ENCODE assay signal across 13 cellular contexts in genomic region chr5:100828756-100829342, GRCh38.
DNase-seq lines count a peak whose midpoint lies in the region; ATAC-seq and TF ChIP-seq lines count a peak whose summit lies in the region.
"Had no signal": no experiment of that assay in that cellular context is flagged by ENCODE, and none has a peak within 500 bp of the region (broad histone marks: within the 10 kb centered on the region; RNA-seq: fewer than 3 reads in every experiment).

No MANE protein-coding gene starts in this region.

- DNase-seq in activated CD8-positive, alpha-beta memory T cell treated with anti-CD3 and anti-CD28 coated beads, Interleukin-2, amount 10 ng/mL, durations not matched to agents 7 days and 5 days: no peak
- no peak for DNase-seq in activated CD8-positive, alpha-beta memory T cell treated with anti-CD3 and anti-CD28 coated beads, Interleukin-2, amount 50 U/mL, for 4 hours
- DNase-seq in Peyer's patch: no peak
- no peak for DNase-seq in stimulated activated effector memory CD8-positive, alpha-beta T cell treated with anti-CD3 and anti-CD28 coated beads, Interleukin-12 subunit alpha, Interleukin-12 subunit beta, amount 100 ng/mL, for 72 hours (ENCODE audit: low spot score in 2 of 2)
- no peak for DNase-seq in HCEC 1CT
- DNase-seq in posterior vena cava (ENCODE audit: low spot score): no peak
- DNase-seq: DMS79, NCI-H69, ovary, testis had no signal

- H3K27ac Mint-ChIP-seq in activated CD8-positive, alpha-beta memory T cell treated with anti-CD3 and anti-CD28 coated beads, Interleukin-2, amount 10 ng/mL, durations not matched to agents 7 days and 5 days: peak overlapping the region; percentile 66
- H3K27ac Mint-ChIP-seq in stimulated activated effector memory CD8-positive, alpha-beta T cell treated with anti-CD3 and anti-CD28 coated beads, Interleukin-12 subunit alpha, Interleukin-12 subunit beta, amount 100 ng/mL, for 72 hours: peak overlapping the region; percentile 85

- H3K27ac ChIP-seq in Peyer's patch (peak overlapping the region in 3 of 4 donors; percentile 16 to 40 (median 18)), gastroesophageal sphincter (peak overlapping the region in 3 of 4 donors; percentile 31 to 53 (median 42))
- H3K27ac ChIP-seq: ovary, testis had no signal

- no peak for ATAC-seq in activated CD8-positive, alpha-beta memory T cell treated with anti-CD3 and anti-CD28 coated beads, Interleukin-2, amount 10 ng/mL, durations not matched to agents 7 days and 5 days
- ATAC-seq in gastroesophageal sphincter (no peak), HG03095 (IDR thresholded peaks at IDR 0.05; ENCODE audit: unreplicated experiment) (no peak)
- no peak for ATAC-seq in stimulated activated effector memory CD8-positive, alpha-beta T cell treated with anti-CD3 and anti-CD28 coated beads, Interleukin-12 subunit alpha, Interleukin-12 subunit beta, amount 100 ng/mL, for 72 hours

- H3K4me1 Mint-ChIP-seq in activated CD8-positive, alpha-beta memory T cell treated with anti-CD3 and anti-CD28 coated beads, Interleukin-2, amount 10 ng/mL, durations not matched to agents 7 days and 5 days: peaks cover 46% of the 10 kb centered on the region
- H3K4me1 Mint-ChIP-seq in stimulated activated effector memory CD8-positive, alpha-beta T cell treated with anti-CD3 and anti-CD28 coated beads, Interleukin-12 subunit alpha, Interleukin-12 subunit beta, amount 100 ng/mL, for 72 hours: peaks cover 52% of the 10 kb centered on the region

- H3K4me1 ChIP-seq in Peyer's patch (no peaks in the 10 kb centered on the region), gastroesophageal sphincter (peaks cover 0 to 6% (median 3%) of the 10 kb centered on the region in 3 donors)
- H3K4me1 ChIP-seq: testis had no signal

- H3K4me3 ChIP-seq in Peyer's patch (no peak overlapping the region), gastroesophageal sphincter (no peak overlapping the region)
- H3K4me3 ChIP-seq: ovary, testis had no signal

- H3K9me3 Mint-ChIP-seq in activated CD8-positive, alpha-beta memory T cell treated with anti-CD3 and anti-CD28 coated beads, Interleukin-2, amount 10 ng/mL, durations not matched to agents 7 days and 5 days (ENCODE audit: low read depth): peaks cover 2% of the 10 kb centered on the region
- no peaks in the 10 kb centered on the region for H3K9me3 Mint-ChIP-seq in stimulated activated effector memory CD8-positive, alpha-beta T cell treated with anti-CD3 and anti-CD28 coated beads, Interleukin-12 subunit alpha, Interleukin-12 subunit beta, amount 100 ng/mL, for 72 hours
- H3K9me3 Mint-ChIP-seq: activated naive CD4-positive, alpha-beta T cell treated with anti-CD3 and anti-CD28 coated beads, Interleukin-2, amount 50 U/mL, for 24 hours had no signal

- CTCF ChIA-PET in activated CD8-positive, alpha-beta memory T cell treated with anti-CD3 and anti-CD28 coated beads, Interleukin-2, amount 10 ng/mL, durations not matched to agents 7 days and 5 days (lab: Charles Lee): interaction anchor here (1.1 kb wide), 1 partner anchor 10 kb away, joined by 3 read pairs; no protein-coding TSS in a partner anchor

- no peaks in the 10 kb centered on the region for H3K9me3 ChIP-seq in Peyer's patch
- H3K9me3 ChIP-seq in gastroesophageal sphincter: no peaks in the 10 kb centered on the region
- H3K9me3 ChIP-seq: ovary, testis had no signal

- TF ChIP-seq POLR2A in Peyer's patch (IDR thresholded peaks at IDR 0.05) (no peak), gastroesophageal sphincter (IDR thresholded peaks at IDR 0.05) (no peak)

- TF ChIP-seq EP300 in gastroesophageal sphincter (IDR thresholded peaks at IDR 0.05): no peak

- H3K36me3 Mint-ChIP-seq in activated CD8-positive, alpha-beta memory T cell treated with anti-CD3 and anti-CD28 coated beads, Interleukin-2, amount 10 ng/mL, durations not matched to agents 7 days and 5 days: peaks cover 41% of the 10 kb centered on the region
- peaks cover 51% of the 10 kb centered on the region for H3K36me3 Mint-ChIP-seq in stimulated activated effector memory CD8-positive, alpha-beta T cell treated with anti-CD3 and anti-CD28 coated beads, Interleukin-12 subunit alpha, Interleukin-12 subunit beta, amount 100 ng/mL, for 72 hours

- intact Hi-C loops in posterior vena cava (cut with DNase I): no loop called here

- TF ChIP-seq CTCF in Peyer's patch (IDR thresholded peaks at IDR 0.05) (no peak), gastroesophageal sphincter (IDR thresholded peaks at IDR 0.05) (no peak)

- 86 to 88% methylated on average over 10 of the region's 10 CpGs for WGBS in gastroesophageal sphincter (ENCODE audit: low coverage in 1 of 2), 2 donors

- no peak overlapping the region for H3K4me3 Mint-ChIP-seq in activated CD8-positive, alpha-beta memory T cell treated with anti-CD3 and anti-CD28 coated beads, Interleukin-2, amount 10 ng/mL, durations not matched to agents 7 days and 5 days
- peak overlapping the region; percentile 38 for H3K4me3 Mint-ChIP-seq in stimulated activated effector memory CD8-positive, alpha-beta T cell treated with anti-CD3 and anti-CD28 coated beads, Interleukin-12 subunit alpha, Interleukin-12 subunit beta, amount 100 ng/mL, for 72 hours
- H3K4me3 Mint-ChIP-seq: activated naive CD4-positive, alpha-beta T cell treated with anti-CD3 and anti-CD28 coated beads, Interleukin-2, amount 50 U/mL, for 24 hours had no signal

- no peaks in the 10 kb centered on the region for H3K27me3 Mint-ChIP-seq in activated CD8-positive, alpha-beta memory T cell treated with anti-CD3 and anti-CD28 coated beads, Interleukin-2, amount 10 ng/mL, durations not matched to agents 7 days and 5 days
- H3K27me3 Mint-ChIP-seq: activated naive CD4-positive, alpha-beta T cell treated with anti-CD3 and anti-CD28 coated beads, Interleukin-2, amount 50 U/mL, for 24 hours had no signal

- H3K27me3 ChIP-seq in Peyer's patch (no peaks in the 10 kb centered on the region), gastroesophageal sphincter (no peaks in the 10 kb centered on the region)
- H3K27me3 ChIP-seq: ovary, testis had no signal

- H3K36me3 ChIP-seq in Peyer's patch (no peaks in the 10 kb centered on the region), gastroesophageal sphincter (no peaks in the 10 kb centered on the region)
- H3K36me3 ChIP-seq: ovary had no signal
